ENCODE assay signal across 14 cellular contexts in genomic region chr14:99744199-99744872, GRCh38. TPM values are rescaled to one million over a fixed set of nuclear protein-coding genes. Genes with fewer than 3 reads are reported as not detected.
DNase-seq lines count a peak whose midpoint lies in the region; ATAC-seq and TF ChIP-seq lines count a peak whose summit lies in the region.
"Had no signal": no experiment of that assay in that cellular context is flagged by ENCODE, and none has a peak within 500 bp of the region (broad histone marks: within the 10 kb centered on the region; RNA-seq: fewer than 3 reads in every experiment).

No MANE protein-coding gene starts in this region.

- H3K4me1 ChIP-seq in GM23248 (ENCODE audit: insufficient read depth) (no peaks in the 10 kb centered on the region; the same call in 1 of the 2 replicates), RWPE2 (ENCODE audit: insufficient read depth, poor library complexity, severe bottlenecking) (no peaks in the 10 kb centered on the region), esophagus muscularis mucosa (peaks cover 75 to 93% (median 84%) of the 10 kb centered on the region in 4 donors), parathyroid adenoma (peaks cover 12% of the 10 kb centered on the region)

- no peak overlapping the region for H2AFZ ChIP-seq in GM23248
- no peak overlapping the region for H2AFZ ChIP-seq in parathyroid adenoma

- H3K4me3 ChIP-seq in GM23248 = no peak overlapping the region
- H3K4me3 ChIP-seq in RWPE2 (ENCODE audit: severe bottlenecking) = no peak overlapping the region
- no peak overlapping the region for H3K4me3 ChIP-seq in esophagus muscularis mucosa
- H3K4me3 ChIP-seq in parathyroid adenoma (ENCODE audit: low read depth, low read length) = no peak overlapping the region

- no peaks in the 10 kb centered on the region for H3K9me2 ChIP-seq in GM23248 (ENCODE audit: insufficient read depth)

- no peak for TF ChIP-seq EP300 in esophagus muscularis mucosa (IDR thresholded peaks at IDR 0.05)

- H3K36me3 ChIP-seq in GM23248 (ENCODE audit: low read depth) (no peaks in the 10 kb centered on the region), RWPE2 (ENCODE audit: low read depth) (no peaks in the 10 kb centered on the region), esophagus muscularis mucosa (no peaks in the 10 kb centered on the region), parathyroid adenoma (ENCODE audit: control insufficient read depth, insufficient read depth, low read length) (no peaks in the 10 kb centered on the region)

- TF ChIP-seq POLR2A in esophagus muscularis mucosa (IDR thresholded peaks at IDR 0.05; ENCODE audit: low read depth) = no peak

- TF ChIP-seq CTCF in RWPE2 (IDR thresholded peaks at IDR 0.05; ENCODE audit: poor library complexity, severe bottlenecking) = peak; percentile 34
- TF ChIP-seq CTCF in esophagus muscularis mucosa (IDR thresholded peaks at IDR 0.05) = no peak
- TF ChIP-seq CTCF in parathyroid adenoma (IDR thresholded peaks at IDR 0.05) = no peak

- 59 to 62% methylated on average over 11 of the region's 11 CpGs for WGBS in GM23248 (ENCODE audit: low coverage in 1 of 2, low lambda C conversion rate in 2 of 2, missing lambda C conversion rate in 2 of 2), 2 experiments
- WGBS in esophagus muscularis mucosa = 72% methylated on average over 11 of the region's 11 CpGs

- H4K20me1 ChIP-seq in GM23248 (ENCODE audit: insufficient read depth) = no peaks in the 10 kb centered on the region

- DNase-seq in GM23248 (peak; percentile 48), RWPE2 (ENCODE audit: low spot score) (no peak), esophagus muscularis mucosa (ENCODE audit: extremely low spot score) (no peak), activated gamma-delta T cell treated with Interleukin-2 at 50 U/mL for 16 hours (no peak), SK-N-DZ (ENCODE audit: low spot score) (no peak), germinal center (ENCODE audit: low spot score) (no peak)
- DNase-seq: activated CD4-positive, alpha-beta memory T cell treated with anti-CD3 and anti-CD28 coated beads, Interleukin-2, amount 10 ng/mL, durations not matched to agents 7 days and 5 days; activated naive CD8-positive, alpha-beta T cell treated with anti-CD3 and anti-CD28 coated beads, Interleukin-2, amount 10 ng/mL, durations not matched to agents 7 days and 5 days; KBM-7; left ventricle myocardium superior; NCI-H2227 treated with DMSO at 0.1 percent for 48 hours; SIG-M5 had no signal

- H3K79me2 ChIP-seq in GM23248 (ENCODE audit: insufficient read depth) (no peaks in the 10 kb centered on the region), parathyroid adenoma (no peaks in the 10 kb centered on the region)

- H3K27me3 ChIP-seq in GM23248 (replicated peaks; ENCODE audit: insufficient read depth) = no peaks in the 10 kb centered on the region
- H3K27me3 ChIP-seq in RWPE2 (ENCODE audit: insufficient read depth, poor library complexity, severe bottlenecking) = no peaks in the 10 kb centered on the region
- H3K27me3 ChIP-seq in esophagus muscularis mucosa = no peaks in the 10 kb centered on the region
- no peaks in the 10 kb centered on the region for H3K27me3 ChIP-seq in parathyroid adenoma (ENCODE audit: control insufficient read depth, insufficient read depth, low read length)

- in situ Hi-C loops in GM23248 (cut with MboI) = no loop called here

- H3K9me3 ChIP-seq in GM23248 (ENCODE audit: low read depth) (no peaks in the 10 kb centered on the region), RWPE2 (ENCODE audit: severe bottlenecking) (no peaks in the 10 kb centered on the region), esophagus muscularis mucosa (no peaks in the 10 kb centered on the region), parathyroid adenoma (ENCODE audit: control insufficient read depth, low read length) (no peaks in the 10 kb centered on the region)

- intact Hi-C loops in esophagus muscularis mucosa (cut with DNase I) = no loop called here

- H3K9ac ChIP-seq in GM23248 = no peak overlapping the region
- no peak overlapping the region for H3K9ac ChIP-seq in parathyroid adenoma

- ATAC-seq in RWPE2 (ENCODE audit: low read depth) (no peak), GM18870 (IDR thresholded peaks at IDR 0.05; ENCODE audit: unreplicated experiment) (no peak)
- ATAC-seq: left ventricle myocardium superior had no signal

- H3K27ac ChIP-seq in GM23248 (peak overlapping the region; percentile 28), RWPE2 (ENCODE audit: poor library complexity, severe bottlenecking) (no peak overlapping the region), esophagus muscularis mucosa (replicated peaks in 1 of 4) (peak overlapping the region; percentile 77 to 91 (median 84)), parathyroid adenoma (no peak overlapping the region)

- H3K4me2 ChIP-seq in GM23248 (ENCODE audit: unreplicated experiment) = peak overlapping the region; percentile 12
- peak overlapping the region; percentile 15 for H3K4me2 ChIP-seq in parathyroid adenoma (ENCODE audit: low read length)

- peaks cover 17% of the 10 kb centered on the region; the same call in 1 of the 2 replicates for H3F3A ChIP-seq in GM23248 (ENCODE audit: insufficient read depth)

RNA-seq across cellular contexts. Expression of gene EML1, which starts 48.9 kb away (rescaled TPM):
- 17.9 and 35.8 TPM in 2 replicates for total RNA-seq in GM23248 (2014; rRNA removed; shearing (Covaris generic))
- polyA plus RNA-seq in GM23248 (2016; fragmentation: Nextera tagmentation; extraction: Ambion mirVana) = 14.8 and 15.0 TPM in 2 replicates
- 100 to 1,000 TPM in 3 of 4 donors, 10 to 100 TPM in 1; 92.3 to 131 (median 119) TPM for total RNA-seq in esophagus muscularis mucosa
- 15.2 and 15.4 TPM in 2 replicates for polyA plus RNA-seq in SK-N-DZ (2014; cell fraction: cytosol; rRNA removed)
- polyA plus RNA-seq in SK-N-DZ (2014; cell fraction: nucleus; rRNA removed) = 11.4 and 12.6 TPM in 2 replicates
- total RNA-seq: activated CD4-positive, alpha-beta memory T cell treated with anti-CD3 and anti-CD28 coated beads, Interleukin-2, amount 10 ng/mL, durations not matched to agents 7 days and 5 days had no signal

Comparison
In these comparisons a context has a peak if more than half of its experiments do, and no peak if none do; other contexts are left out.
1. H3K27ac ChIP-seq: peak in GM23248 (single experiment) and esophagus muscularis mucosa (4 of 4); none in RWPE2 (single experiment) and parathyroid adenoma (single experiment).